Comparison of ENCODE assay signal across 1 cellular context in genomic region chr6:33105916-33106871, GRCh38.
A peak's percentile ranks its signal among the peaks of the same experiment; 100 is the strongest.
TF ChIP-seq lines count a peak whose summit lies in the region.

No MANE protein-coding gene starts in this region.

TF ChIP-seq in GM12878, 131 proteins besides CTCF, POLR2A, EP300 and RAD21:
- no peak for TF ChIP-seq CBFB (IDR thresholded peaks at IDR 0.05; ENCODE audit: low read depth)
- TF ChIP-seq, protein P1, sequence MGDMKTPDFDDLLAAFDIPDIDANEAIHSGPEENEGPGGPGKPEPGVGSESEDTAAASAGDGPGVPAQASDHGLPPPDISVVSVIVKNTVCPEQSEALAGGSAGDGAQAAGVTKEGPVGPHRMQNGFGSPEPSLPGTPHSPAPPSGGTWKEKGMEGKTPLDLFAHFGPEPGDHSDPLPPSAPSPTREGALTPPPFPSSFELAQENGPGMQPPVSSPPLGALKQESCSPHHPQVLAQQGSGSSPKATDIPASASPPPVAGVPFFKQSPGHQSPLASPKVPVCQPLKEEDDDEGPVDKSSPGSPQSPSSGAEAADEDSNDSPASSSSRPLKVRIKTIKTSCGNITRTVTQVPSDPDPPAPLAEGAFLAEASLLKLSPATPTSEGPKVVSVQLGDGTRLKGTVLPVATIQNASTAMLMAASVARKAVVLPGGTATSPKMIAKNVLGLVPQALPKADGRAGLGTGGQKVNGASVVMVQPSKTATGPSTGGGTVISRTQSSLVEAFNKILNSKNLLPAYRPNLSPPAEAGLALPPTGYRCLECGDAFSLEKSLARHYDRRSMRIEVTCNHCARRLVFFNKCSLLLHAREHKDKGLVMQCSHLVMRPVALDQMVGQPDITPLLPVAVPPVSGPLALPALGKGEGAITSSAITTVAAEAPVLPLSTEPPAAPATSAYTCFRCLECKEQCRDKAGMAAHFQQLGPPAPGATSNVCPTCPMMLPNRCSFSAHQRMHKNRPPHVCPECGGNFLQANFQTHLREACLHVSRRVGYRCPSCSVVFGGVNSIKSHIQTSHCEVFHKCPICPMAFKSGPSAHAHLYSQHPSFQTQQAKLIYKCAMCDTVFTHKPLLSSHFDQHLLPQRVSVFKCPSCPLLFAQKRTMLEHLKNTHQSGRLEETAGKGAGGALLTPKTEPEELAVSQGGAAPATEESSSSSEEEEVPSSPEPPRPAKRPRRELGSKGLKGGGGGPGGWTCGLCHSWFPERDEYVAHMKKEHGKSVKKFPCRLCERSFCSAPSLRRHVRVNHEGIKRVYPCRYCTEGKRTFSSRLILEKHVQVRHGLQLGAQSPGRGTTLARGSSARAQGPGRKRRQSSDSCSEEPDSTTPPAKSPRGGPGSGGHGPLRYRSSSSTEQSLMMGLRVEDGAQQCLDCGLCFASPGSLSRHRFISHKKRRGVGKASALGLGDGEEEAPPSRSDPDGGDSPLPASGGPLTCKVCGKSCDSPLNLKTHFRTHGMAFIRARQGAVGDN (IDR thresholded peaks at IDR 0.05) = no peak
- no peak for TF ChIP-seq FOS (IDR thresholded peaks at IDR 0.05; ENCODE audit: borderline replicate concordance, extremely low read depth, insufficient read length)
- peak; percentile 60 for TF ChIP-seq SPI1 (IDR thresholded peaks at IDR 0.05; ENCODE audit: borderline replicate concordance, insufficient read depth, low read depth, low read length)
- peak; percentile 76 for TF ChIP-seq RUNX3 (IDR thresholded peaks at IDR 0.05; ENCODE audit: low read length)
- TF ChIP-seq SMAD1 (IDR thresholded peaks at IDR 0.05; ENCODE audit: low read depth, partially characterized antibody) = no peak
- TF ChIP-seq RFX5 (IDR thresholded peaks at IDR 0.05; ENCODE audit: low read depth, low read length) = no peak
- TF ChIP-seq KDM1A (IDR thresholded peaks at IDR 0.05; ENCODE audit: borderline replicate concordance) = no peak
- TF ChIP-seq BRCA1 (IDR thresholded peaks at IDR 0.05; ENCODE audit: low read depth, low read length) = no peak
- TF ChIP-seq TCF3 (IDR thresholded peaks at IDR 0.05; ENCODE audit: borderline replicate concordance, insufficient read depth, low read depth, low read length) = no peak
- TF ChIP-seq NR2F1 (conservative IDR thresholded peaks at IDR 0.05) = no peak
- no peak for TF ChIP-seq ZNF622 (IDR thresholded peaks at IDR 0.05)
- no peak for TF ChIP-seq HDGF (IDR thresholded peaks at IDR 0.05)
- no peak for TF ChIP-seq TCF7 (IDR thresholded peaks at IDR 0.05; ENCODE audit: borderline replicate concordance)
- TF ChIP-seq ZBTB11 (CRISPR knock-in tag; IDR thresholded peaks at IDR 0.05) = no peak
- TF ChIP-seq EGR1 (IDR thresholded peaks at IDR 0.05; ENCODE audit: borderline replicate concordance in 1 of 2, low read depth in 2 of 2, low read length in 2 of 2) = peak in 1 of 2 experiments; percentile 46; a peak in 1 of 3 replicates
- 0 out of 2 replicates have a peak, but pooled peaks have one; percentile 28 for TF ChIP-seq DPF2 (IDR thresholded peaks at IDR 0.05)
- no peak for TF ChIP-seq RAD51 (IDR thresholded peaks at IDR 0.05)
TF ChIP-seq in GM12878: peak in this region for 4.
